8 cellular contexts compared by ENCODE assay signal in genomic region chr1:182614796-182615451, GRCh38. TPM values are rescaled to one million over a fixed set of nuclear protein-coding genes. Genes with fewer than 3 reads are reported as not detected.
A peak's percentile ranks its signal among the peaks of the same experiment; 100 is the strongest.
DNase-seq lines count a peak whose midpoint lies in the region; ATAC-seq and TF ChIP-seq lines count a peak whose summit lies in the region.

No MANE protein-coding gene starts in this region.

- TF ChIP-seq CTCF in astrocyte of the spinal cord (IDR thresholded peaks at IDR 0.05; ENCODE audit: low read depth, low read length), result no peak

- peaks cover 25% of the 10 kb centered on the region for H3K27me3 Mint-ChIP-seq in T-helper 17 cell

- H3K9me3 ChIP-seq in T-helper 17 cell (ENCODE audit: control insufficient read depth, low read length, poor library complexity, severe bottlenecking), result peaks cover 3% of the 10 kb centered on the region

- H3K27ac Mint-ChIP-seq in T-helper 17 cell, result peak overlapping the region; percentile 94

- peak overlapping the region; percentile 85 for H3K4me3 Mint-ChIP-seq in T-helper 17 cell

- peaks cover 35% of the 10 kb centered on the region for H3K4me1 Mint-ChIP-seq in T-helper 17 cell

- in situ Hi-C loops in astrocyte of the spinal cord (cut with HindIII; ENCODE audit: low sequenced_read_pairs), result no loop called here

- H3K36me3 Mint-ChIP-seq in T-helper 17 cell (ENCODE audit: low read depth), result no peaks in the 10 kb centered on the region

- ATAC-seq in GM21529 (IDR thresholded peaks at IDR 0.05; ENCODE audit: unreplicated experiment), result peak; percentile 42
- ATAC-seq in T-helper 17 cell, result no peak
- ATAC-seq in GM18519 (IDR thresholded peaks at IDR 0.05; ENCODE audit: low FRiP score, unreplicated experiment), result no peak

- H3K4me3 ChIP-seq in astrocyte of the spinal cord (ENCODE audit: low read depth, low read length), result peak overlapping the region; percentile 40

- DNase-seq in DMS153 treated with DMSO at 0.1 percent for 48 hours (lab: John Stamatoyannopoulos, UW; ENCODE audit: unreplicated experiment) (peak; percentile 89), LHCN-M2 (ENCODE audit: low read depth) (peak; percentile 71), T-helper 17 cell (peak; percentile 21 to 42 (median 30)), astrocyte of the spinal cord (ENCODE audit: low read depth, low spot score) (peak; percentile 87), hippocampal formation (lab: John Stamatoyannopoulos, UW) (peak; percentile 22 to 67), retina (peak; percentile 93)

RNA-seq across cellular contexts. Expression of gene RGS16, which starts 10.7 kb away (rescaled TPM):
- total RNA-seq in LHCN-M2 (2014; rRNA removed), result 0.06 TPM in 1 of 2 replicates, not detected in the other
- polyA plus RNA-seq in LHCN-M2 (2012), result 0.02 TPM
- total RNA-seq in T-helper 17 cell, result 10 to 100 TPM; 23.4 to 23.5 TPM

RNA-seq across cellular contexts. Expression of gene RNASEL, which starts 25.9 kb away (rescaled TPM):
- total RNA-seq in LHCN-M2 (2014; rRNA removed) (5.7 and 6.1 TPM in 2 replicates), T-helper 17 cell (1 to 10 TPM; 4.3 to 7.4 TPM)
- 2.8 TPM for polyA plus RNA-seq in LHCN-M2 (2012)

Comparison
In these comparisons a context has a peak if more than half of its experiments do, and no peak if none do; other contexts are left out.
1. DNase-seq: peak in every context shown above with its lines; median percentile 93 in retina; 89 in DMS153 treated with DMSO at 0.1 percent for 48 hours; 87 in astrocyte of the spinal cord; 71 in LHCN-M2; 44 in hippocampal formation; 30 in T-helper 17 cell.
2. RNA of gene RGS16, which starts 10.7 kb away (total RNA-seq): 23.4 to 23.5 TPM in T-helper 17 cell; 0.06 TPM in LHCN-M2; every median in the first group is over 10 times any median in the second.